8 cellular contexts compared by ENCODE assay signal in genomic region chr1:15994590-15995351, GRCh38. TPM values are rescaled to one million over a fixed set of nuclear protein-coding genes. Genes with fewer than 3 reads are reported as not detected.
DNase-seq lines count a peak whose midpoint lies in the region; ATAC-seq and TF ChIP-seq lines count a peak whose summit lies in the region.

No MANE protein-coding gene starts in this region.

- DNase-seq in Daoy (ENCODE audit: low read depth): peak; percentile 60
- DNase-seq in M059J (ENCODE audit: low read depth): peak; percentile 63
- peak; percentile 51 for DNase-seq in activated CD8-positive, alpha-beta T cell treated with anti-CD3 and anti-CD28 coated beads, Interleukin-2, amount 10 ng/mL, durations not matched to agents 7 days and 5 days
- DNase-seq in neural crest cell (ENCODE audit: low read depth, low spot score): peak; percentile 48
- peak; percentile 65 for DNase-seq in ureter (ENCODE audit: low spot score)

- H3K27ac Mint-ChIP-seq in activated CD8-positive, alpha-beta T cell treated with anti-CD3 and anti-CD28 coated beads, Interleukin-2, amount 10 ng/mL, durations not matched to agents 7 days and 5 days: no peak overlapping the region
- H3K27ac Mint-ChIP-seq in neural crest cell (ENCODE audit: unreplicated experiment): no peak overlapping the region

- POLR2A ChIA-PET in activated CD8-positive, alpha-beta T cell treated with anti-CD3 and anti-CD28 coated beads, Interleukin-2, amount 10 ng/mL, durations not matched to agents 7 days and 5 days (lab: Charles Lee): no interaction called here

- peak; percentile 67 for TF ChIP-seq CTCF in neural crest cell (conservative IDR thresholded peaks at IDR 0.05)

- no peaks in the 10 kb centered on the region for H3K4me1 Mint-ChIP-seq in activated CD8-positive, alpha-beta T cell treated with anti-CD3 and anti-CD28 coated beads, Interleukin-2, amount 10 ng/mL, durations not matched to agents 7 days and 5 days (ENCODE audit: low read depth)
- no peaks in the 10 kb centered on the region for H3K4me1 Mint-ChIP-seq in neural crest cell

- no peak overlapping the region for H3K4me3 Mint-ChIP-seq in activated CD8-positive, alpha-beta T cell treated with anti-CD3 and anti-CD28 coated beads, Interleukin-2, amount 10 ng/mL, durations not matched to agents 7 days and 5 days
- H3K4me3 Mint-ChIP-seq in neural crest cell: no peak overlapping the region

- H3K9me3 Mint-ChIP-seq in activated CD8-positive, alpha-beta T cell treated with anti-CD3 and anti-CD28 coated beads, Interleukin-2, amount 10 ng/mL, durations not matched to agents 7 days and 5 days (ENCODE audit: insufficient read depth): no peaks in the 10 kb centered on the region
- no peaks in the 10 kb centered on the region for H3K9me3 Mint-ChIP-seq in neural crest cell

- H3K36me3 Mint-ChIP-seq in activated CD8-positive, alpha-beta T cell treated with anti-CD3 and anti-CD28 coated beads, Interleukin-2, amount 10 ng/mL, durations not matched to agents 7 days and 5 days (ENCODE audit: low read depth): no peaks in the 10 kb centered on the region
- H3K36me3 Mint-ChIP-seq in neural crest cell (ENCODE audit: low read depth): no peaks in the 10 kb centered on the region

- ATAC-seq in activated CD8-positive, alpha-beta T cell treated with anti-CD3 and anti-CD28 coated beads, Interleukin-2, amount 10 ng/mL, durations not matched to agents 7 days and 5 days: peak; percentile 63
- ATAC-seq in esophagus mucosa (peak; percentile 77), GM21515 (IDR thresholded peaks at IDR 0.05; ENCODE audit: unreplicated experiment) (no peak), GM18867 (IDR thresholded peaks at IDR 0.05; ENCODE audit: unreplicated experiment) (no peak)

- H3K27me3 Mint-ChIP-seq in activated CD8-positive, alpha-beta T cell treated with anti-CD3 and anti-CD28 coated beads, Interleukin-2, amount 10 ng/mL, durations not matched to agents 7 days and 5 days (ENCODE audit: low read depth): peaks cover 2% of the 10 kb centered on the region
- H3K27me3 Mint-ChIP-seq in neural crest cell (ENCODE audit: low read depth): peaks cover 4% of the 10 kb centered on the region

- CTCF ChIA-PET in activated CD8-positive, alpha-beta T cell treated with anti-CD3 and anti-CD28 coated beads, Interleukin-2, amount 10 ng/mL, durations not matched to agents 7 days and 5 days (lab: Charles Lee): interaction anchor here (0.7 to 3.5 kb wide), 12 partner anchors 8 to 203 kb away, joined by 3 to 16 read pairs (median 5); partner anchors contain the start of genes SRARP and ZBTB17

RNA-seq across cellular contexts. Expression of gene SRARP, which starts 9.3 kb away (rescaled TPM):
- total RNA-seq in Daoy (2014; rRNA removed; shearing (Covaris generic)): not detected in 2 replicates
- not detected in 2 replicates for total RNA-seq in M059J (2014; rRNA removed; shearing (Covaris generic))
- total RNA-seq in activated CD8-positive, alpha-beta T cell treated with anti-CD3 and anti-CD28 coated beads, Interleukin-2, amount 10 ng/mL, durations not matched to agents 7 days and 5 days: not detected
- total RNA-seq in esophagus mucosa (not detected), neural crest cell (not detected in 2 replicates), ureter (not detected)

RNA-seq across cellular contexts. Expression of gene ZBTB17, which starts 18.9 kb away (rescaled TPM):
- total RNA-seq in Daoy (2014; rRNA removed; shearing (Covaris generic)): 43.1 and 53.5 TPM in 2 replicates
- 26.6 and 37.6 TPM in 2 replicates for total RNA-seq in M059J (2014; rRNA removed; shearing (Covaris generic))
- total RNA-seq in activated CD8-positive, alpha-beta T cell treated with anti-CD3 and anti-CD28 coated beads, Interleukin-2, amount 10 ng/mL, durations not matched to agents 7 days and 5 days: 10 to 100 TPM; 32.3 to 33.3 TPM
- total RNA-seq in esophagus mucosa (26.5 TPM), neural crest cell (46.1 and 51.5 TPM in 2 replicates), ureter (44.4 TPM)

RNA-seq across cellular contexts. Expression of gene HSPB7, which starts 23.1 kb away (rescaled TPM):
- 0.17 TPM in 1 of 2 replicates, not detected in the other for total RNA-seq in Daoy (2014; rRNA removed; shearing (Covaris generic))
- total RNA-seq in M059J (2014; rRNA removed; shearing (Covaris generic)): 1.4 and 1.9 TPM in 2 replicates
- total RNA-seq in activated CD8-positive, alpha-beta T cell treated with anti-CD3 and anti-CD28 coated beads, Interleukin-2, amount 10 ng/mL, durations not matched to agents 7 days and 5 days: not detected
- 1.6 TPM for total RNA-seq in esophagus mucosa
- total RNA-seq in neural crest cell: not detected in 2 replicates
- total RNA-seq in ureter: 36.2 TPM

RNA-seq across cellular contexts. Expression of gene CLCNKA, which starts 27.1 kb away (rescaled TPM):
- total RNA-seq in Daoy (2014; rRNA removed; shearing (Covaris generic)): not detected in 2 replicates
- 0.42 TPM in 1 of 2 replicates, not detected in the other for total RNA-seq in M059J (2014; rRNA removed; shearing (Covaris generic))
- total RNA-seq in activated CD8-positive, alpha-beta T cell treated with anti-CD3 and anti-CD28 coated beads, Interleukin-2, amount 10 ng/mL, durations not matched to agents 7 days and 5 days: not detected
- total RNA-seq in esophagus mucosa (0.08 TPM), neural crest cell (not detected in 2 replicates), ureter (2.2 TPM)

RNA-seq across cellular contexts. Expression of gene CLCNKB, which starts 48.8 kb away (rescaled TPM):
- total RNA-seq in Daoy (2014; rRNA removed; shearing (Covaris generic)): 0.11 and 0.33 TPM in 2 replicates
- total RNA-seq in M059J (2014; rRNA removed; shearing (Covaris generic)): 0.05 and 0.32 TPM in 2 replicates
- not detected for total RNA-seq in activated CD8-positive, alpha-beta T cell treated with anti-CD3 and anti-CD28 coated beads, Interleukin-2, amount 10 ng/mL, durations not matched to agents 7 days and 5 days
- total RNA-seq in esophagus mucosa (not detected), neural crest cell (0.30 TPM in 2 replicates), ureter (0.65 TPM)

Comparison
In these comparisons a context has a peak if more than half of its experiments do, and no peak if none do; other contexts are left out.
1. ATAC-seq: peak in activated CD8-positive, alpha-beta T cell treated with anti-CD3 and anti-CD28 coated beads, Interleukin-2, amount 10 ng/mL, durations not matched to agents 7 days and 5 days (single experiment) and esophagus mucosa (single experiment); none in GM21515 (single experiment) and GM18867 (single experiment).
2. RNA of gene HSPB7, which starts 23.1 kb away (total RNA-seq): 36.2 TPM in ureter (single experiment); 1.6 TPM in esophagus mucosa (single experiment), 1.4 to 1.9 TPM in M059J, 0.17 TPM in Daoy, not detected in activated CD8-positive, alpha-beta T cell treated with anti-CD3 and anti-CD28 coated beads, Interleukin-2, amount 10 ng/mL, durations not matched to agents 7 days and 5 days and not detected in neural crest cell; every median in the first group is over 10 times any median in the second.
3. Peak in every context shown above with its lines, with median percentiles within 50 percentile points of each other: DNase-seq.